ENCODE assay signal across 8 cellular contexts in genomic region chr13:95535243-95535642, GRCh38. TPM values are rescaled to one million over a fixed set of nuclear protein-coding genes. Genes with fewer than 3 reads are reported as not detected.
DNase-seq lines count a peak whose midpoint lies in the region; ATAC-seq and TF ChIP-seq lines count a peak whose summit lies in the region.

No MANE protein-coding gene starts in this region.

- peak; percentile 91 for ATAC-seq in PC-3
- no peak for ATAC-seq in GM19452 (IDR thresholded peaks at IDR 0.05; ENCODE audit: unreplicated experiment)

- H3F3A ChIP-seq in PC-3 (ENCODE audit: low read length, unreplicated experiment) = no peaks in the 10 kb centered on the region

- H3K9me3 Mint-ChIP-seq in Calu3 (ENCODE audit: low read depth, unreplicated experiment) = no peaks in the 10 kb centered on the region
- no peaks in the 10 kb centered on the region for H3K9me3 Mint-ChIP-seq in chondrocyte (ENCODE audit: low read depth)

- H3K79me2 ChIP-seq in PC-3 (ENCODE audit: low read length) = no peaks in the 10 kb centered on the region

- H3K36me3 ChIP-seq in PC-3 (ENCODE audit: low read depth, low read length) = no peaks in the 10 kb centered on the region

- H3K36me3 Mint-ChIP-seq in Calu3 (ENCODE audit: insufficient read depth, unreplicated experiment) (peaks cover 9% of the 10 kb centered on the region), chondrocyte (ENCODE audit: low read depth) (no peaks in the 10 kb centered on the region)

- POLR2A ChIA-PET in PC-3 (lab: Charles Lee; ENCODE audit: unreplicated experiment) = no interaction called here

- BruUV-seq in Calu3 (replicated peaks; lab: Mats Ljungman, UMichigan) = no TSS peak
- BruUV-seq in PC-3 (replicated peaks; lab: Mats Ljungman, UMichigan) = no TSS peak

- H3K27ac Mint-ChIP-seq in Calu3 (ENCODE audit: unreplicated experiment) (peak overlapping the region; percentile 78), chondrocyte (ENCODE audit: unreplicated experiment) (no peak overlapping the region)

- no peak overlapping the region for H2AFZ ChIP-seq in PC-3 (ENCODE audit: low read length)

- H4K20me1 ChIP-seq in PC-3 (ENCODE audit: low read length) = 0 out of 2 replicates have a peak, but pooled peaks cover 2% of the 10 kb centered on the region

- H3K4me3 Mint-ChIP-seq in Calu3 (ENCODE audit: low read depth, unreplicated experiment) (peak overlapping the region; percentile 21), chondrocyte (ENCODE audit: unreplicated experiment) (no peak overlapping the region)

- DNase-seq in Calu3 (peak; percentile 27), H4 (ENCODE audit: low spot score) (peak; percentile 25), PC-3 (peak; percentile 94), glomerular visceral epithelial cell (ENCODE audit: extremely low spot score) (peak; percentile 84), globus pallidus (ENCODE audit: low spot score) (no peak), chondrocyte (ENCODE audit: low spot score) (no peak), germinal center (ENCODE audit: low spot score) (no peak)

- no peak overlapping the region for H3K9ac ChIP-seq in PC-3 (ENCODE audit: low read length)

- H3K4me1 ChIP-seq in PC-3 (ENCODE audit: insufficient read depth, low read length) = peaks cover 52% of the 10 kb centered on the region

- H3K4me3 ChIP-seq in PC-3 (ENCODE audit: low read length) = peak overlapping the region; percentile 15; the same call in 1 of the 2 replicates

- no peak overlapping the region; the same call in 1 of the 2 replicates for H3K27ac ChIP-seq in PC-3 (ENCODE audit: low read length)

- H3K4me1 Mint-ChIP-seq in Calu3 (ENCODE audit: low read depth, unreplicated experiment) = peaks cover 30% of the 10 kb centered on the region
- H3K4me1 Mint-ChIP-seq in chondrocyte (ENCODE audit: low read depth) = peaks cover 15% of the 10 kb centered on the region

- intact Hi-C loops in Calu3 (cut with micrococcal nuclease; ENCODE audit: unreplicated experiment) (no loop called here), PC-3 (cut with micrococcal nuclease) (loop anchor here (10.0 kb wide), 1 partner anchor 90 kb away; no protein-coding TSS in a partner anchor)

- peak overlapping the region; percentile 66 for H3K4me2 ChIP-seq in PC-3 (ENCODE audit: low read length)

- H3K27me3 ChIP-seq in PC-3 (ENCODE audit: low read length) = no peaks in the 10 kb centered on the region

- no peaks in the 10 kb centered on the region for H3K27me3 Mint-ChIP-seq in Calu3 (ENCODE audit: unreplicated experiment)
- H3K27me3 Mint-ChIP-seq in chondrocyte (ENCODE audit: low read depth) = peaks cover 9% of the 10 kb centered on the region

- H3K9me3 ChIP-seq in PC-3 (ENCODE audit: low read length) = no peaks in the 10 kb centered on the region

- H3K9me2 ChIP-seq in PC-3 (replicated peaks; ENCODE audit: low read length) = no peaks in the 10 kb centered on the region

- CTCF ChIA-PET in Calu3 (lab: Charles Lee) (no interaction called here), PC-3 (lab: Charles Lee) (interaction anchor here (1.6 kb wide), 1 partner anchor 89 kb away, joined by 3 read pairs; no protein-coding TSS in a partner anchor)

- TF ChIP-seq CTCF in Calu3 (IDR thresholded peaks at IDR 0.05; ENCODE audit: unreplicated experiment) (no peak), PC-3 (conservative IDR thresholded peaks at IDR 0.05; ENCODE audit: low read depth, low read length) (no peak), chondrocyte (IDR thresholded peaks at IDR 0.05) (no peak)

RNA-seq across cellular contexts. Expression of gene CLDN10, which starts 17.3 kb away (rescaled TPM):
- total RNA-seq in Calu3 (2022) = 46.8 and 55.0 TPM in 2 replicates
- not detected in 2 replicates for total RNA-seq in H4 (2014; rRNA removed; shearing (Covaris generic))
- not detected in 2 replicates for total RNA-seq in PC-3 (2014; rRNA removed)
- total RNA-seq in chondrocyte = not detected in 3 replicates

Comparison
In these comparisons a context has a peak if more than half of its experiments do, and no peak if none do; other contexts are left out.
1. DNase-seq: peak in Calu3 (single experiment), H4 (single experiment), PC-3 (single experiment) and glomerular visceral epithelial cell (single experiment); none in globus pallidus (single experiment), chondrocyte (single experiment) and germinal center (single experiment).
2. RNA of gene CLDN10, which starts 17.3 kb away (total RNA-seq): 46.8 to 55.0 TPM in Calu3; not detected in H4, not detected in PC-3 and not detected in chondrocyte; every median in the first group is over 10 times any median in the second.